ENCODE assay signal across 8 cellular contexts in the genomic region with DNA sequence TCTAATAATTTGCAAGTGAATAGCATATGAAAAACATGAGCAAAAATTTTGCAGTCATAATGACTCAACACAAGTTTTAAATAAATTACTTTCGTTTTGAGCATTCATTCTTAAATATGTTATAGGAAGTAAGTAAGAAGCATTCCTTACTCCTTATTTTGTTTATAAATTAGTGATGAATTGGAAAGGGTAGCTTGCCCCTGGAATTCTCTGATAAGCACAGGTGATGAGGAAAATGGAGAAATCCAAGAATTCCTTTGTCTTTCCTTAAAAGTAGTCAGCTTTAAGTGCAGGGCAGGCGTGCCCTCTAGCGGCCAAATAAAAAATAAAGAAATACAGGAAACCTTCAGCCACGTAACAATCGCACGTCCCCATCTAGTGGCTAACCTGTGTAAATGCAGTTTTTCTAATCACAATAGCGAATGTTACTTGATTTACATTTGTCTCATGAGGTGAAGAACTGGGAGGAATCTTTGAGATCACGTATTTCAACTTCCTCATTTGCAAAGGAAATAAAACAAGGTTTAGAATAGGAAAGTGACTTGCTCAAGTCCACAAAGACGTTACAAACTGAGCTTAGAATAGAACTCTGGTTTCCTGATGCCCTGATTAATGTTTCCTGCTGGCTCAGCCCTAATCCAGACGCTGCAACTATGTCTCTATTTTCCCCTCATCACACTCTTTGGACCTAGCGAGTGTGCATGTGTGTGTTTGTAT. TPM values are rescaled to one million over a fixed set of nuclear protein-coding genes. Genes with fewer than 3 reads are reported as not detected.
DNase-seq lines count a peak whose midpoint lies in the region; TF ChIP-seq lines count a peak whose summit lies in the region.

No MANE protein-coding gene starts in this region.

- no peaks in the 10 kb centered on the region; the same call in 1 of the 2 replicates for H3K4me1 ChIP-seq in GM23248 (ENCODE audit: insufficient read depth)

- no peaks in the 10 kb centered on the region for H3K4me1 Mint-ChIP-seq in glutamatergic neuron (ENCODE audit: low read depth, unreplicated experiment)

- H3K27me3 ChIP-seq in GM23248 (replicated peaks; ENCODE audit: insufficient read depth) = no peaks in the 10 kb centered on the region

- WGBS in GM23248 (ENCODE audit: low coverage in 1 of 2, low lambda C conversion rate in 2 of 2, missing lambda C conversion rate in 2 of 2), 2 experiments = 5 to 7% methylated on average over 11 of the region's 11 CpGs

- no peaks in the 10 kb centered on the region for H4K20me1 ChIP-seq in GM23248 (ENCODE audit: insufficient read depth)

- H3K4me2 ChIP-seq in GM23248 (ENCODE audit: unreplicated experiment) = peak overlapping the region; percentile 84

- no peaks in the 10 kb centered on the region for H3K9me3 ChIP-seq in GM23248 (ENCODE audit: low read depth)

- DNase-seq in ELF-1 (ENCODE audit: low read depth, low spot score) (peak; percentile 88), GM23248 (peak; percentile 76), LNCaP clone FGC (ENCODE audit: low read depth) (peak; percentile 39), glutamatergic neuron (peak; percentile 51), renal cortical epithelial cell (ENCODE audit: low read depth) (peak; percentile 77), kidney glomerular epithelial cell (lab: John Stamatoyannopoulos, UW) (no peak), 8988T (no peak)
- peak; percentile 83 for DNase-seq in activated effector memory CD4-positive, alpha-beta T cell treated with anti-CD3 and anti-CD28 coated beads, Interleukin-2, amount 50 U/mL, for 16 hours

- H3K4me3 ChIP-seq in GM23248 (peak overlapping the region; percentile 66), LNCaP clone FGC (ENCODE audit: low read depth, low read length) (no peak overlapping the region)

- no peak overlapping the region for H3K4me3 Mint-ChIP-seq in glutamatergic neuron (ENCODE audit: unreplicated experiment)

- H3K36me3 Mint-ChIP-seq in glutamatergic neuron (ENCODE audit: unreplicated experiment) = no peaks in the 10 kb centered on the region

- no peaks in the 10 kb centered on the region for H3K79me2 ChIP-seq in GM23248 (ENCODE audit: insufficient read depth)

- in situ Hi-C loops in GM23248 (cut with MboI) = no loop called here

- H3K9me2 ChIP-seq in GM23248 (ENCODE audit: insufficient read depth) = no peaks in the 10 kb centered on the region

- H3K27ac Mint-ChIP-seq in glutamatergic neuron (ENCODE audit: unreplicated experiment) = no peak overlapping the region

- H3K27ac ChIP-seq in GM23248 = peak overlapping the region; percentile 5

- H2AFZ ChIP-seq in GM23248 = peak overlapping the region; percentile 85

- peaks cover 4% of the 10 kb centered on the region for H3K27me3 Mint-ChIP-seq in glutamatergic neuron (ENCODE audit: unreplicated experiment)

- TF ChIP-seq CTCF in LNCaP clone FGC (IDR thresholded peaks at IDR 0.05; ENCODE audit: control insufficient read depth, extremely low read depth, insufficient read depth) (peak; percentile 58), glutamatergic neuron (IDR thresholded peaks at IDR 0.05; ENCODE audit: partially characterized antibody, unreplicated experiment) (peak; percentile 99)

- no peaks in the 10 kb centered on the region for H3F3A ChIP-seq in GM23248 (ENCODE audit: insufficient read depth)

- H3K9me3 Mint-ChIP-seq in glutamatergic neuron (ENCODE audit: unreplicated experiment) = peaks cover 2% of the 10 kb centered on the region

- peak overlapping the region; percentile 64 for H3K9ac ChIP-seq in GM23248

- H3K36me3 ChIP-seq in GM23248 (ENCODE audit: low read depth) = no peaks in the 10 kb centered on the region

RNA-seq across cellular contexts. Expression of gene ZNG1B, which starts 47.2 kb away (rescaled TPM):
- 22.1 and 37.8 TPM in 2 replicates for total RNA-seq in GM23248 (2014; rRNA removed; shearing (Covaris generic))
- 69.2 and 73.5 TPM in 2 replicates for polyA plus RNA-seq in GM23248 (2016; fragmentation: Nextera tagmentation; extraction: Ambion mirVana)
- total RNA-seq in glutamatergic neuron (ENCODE audit: unreplicated experiment) (29.1 TPM), renal cortical epithelial cell (25.7 and 45.8 TPM in 2 replicates)

Comparison
In these comparisons a context has a peak if more than half of its experiments do, and no peak if none do; other contexts are left out.
1. DNase-seq: peak in ELF-1 (single experiment), GM23248 (single experiment), LNCaP clone FGC (single experiment), activated effector memory CD4-positive, alpha-beta T cell treated with anti-CD3 and anti-CD28 coated beads, Interleukin-2, amount 50 U/mL, for 16 hours (single experiment), glutamatergic neuron (single experiment) and renal cortical epithelial cell (single experiment); none in kidney glomerular epithelial cell (single experiment) and 8988T (single experiment).